17 cellular contexts compared by ENCODE assay signal in genomic region chr7:35389636-35390035, GRCh38.
DNase-seq lines count a peak whose midpoint lies in the region; ATAC-seq lines count a peak whose summit lies in the region.
"Had no signal": no experiment of that assay in that cellular context is flagged by ENCODE, and none has a peak within 500 bp of the region (broad histone marks: within the 10 kb centered on the region; RNA-seq: fewer than 3 reads in every experiment).

No MANE protein-coding gene starts in this region.

- no peak overlapping the region for H3K4me3 Mint-ChIP-seq in central memory CD8-positive, alpha-beta T cell
- H3K4me3 Mint-ChIP-seq in activated T-cell treated with anti-CD3 and anti-CD28 coated beads, Interleukin-2, amount 50 U/mL, for 24 hours: no peak overlapping the region
- H3K4me3 Mint-ChIP-seq: CD14-positive monocyte; CD8-positive, alpha-beta T cell had no signal

- ATAC-seq in central memory CD8-positive, alpha-beta T cell (replicated peaks; ENCODE audit: extremely low read depth, poor library complexity, severe bottlenecking): no peak
- no peak for ATAC-seq in GM19351 (IDR thresholded peaks at IDR 0.05; ENCODE audit: unreplicated experiment)
- ATAC-seq: CD8-positive, alpha-beta T cell had no signal

- H3K9me3 Mint-ChIP-seq in central memory CD8-positive, alpha-beta T cell: no peaks in the 10 kb centered on the region
- H3K9me3 Mint-ChIP-seq in activated T-cell treated with anti-CD3 and anti-CD28 coated beads, Interleukin-2, amount 50 U/mL, for 24 hours: no peaks in the 10 kb centered on the region
- H3K9me3 Mint-ChIP-seq: CD8-positive, alpha-beta T cell; IgD-negative memory B cell had no signal

- peaks cover 9% of the 10 kb centered on the region for H3K27me3 Mint-ChIP-seq in central memory CD8-positive, alpha-beta T cell
- H3K27me3 Mint-ChIP-seq in activated T-cell treated with anti-CD3 and anti-CD28 coated beads, Interleukin-2, amount 50 U/mL, for 24 hours: peaks cover 5% of the 10 kb centered on the region

- H3K27ac Mint-ChIP-seq in central memory CD8-positive, alpha-beta T cell (ENCODE audit: low read depth): peak overlapping the region; percentile 22
- H3K27ac Mint-ChIP-seq in activated T-cell treated with anti-CD3 and anti-CD28 coated beads, Interleukin-2, amount 50 U/mL, for 24 hours: no peak overlapping the region
- H3K27ac Mint-ChIP-seq: CD14-positive monocyte; CD8-positive, alpha-beta T cell; IgD-negative memory B cell had no signal

- DNase-seq in A172 (ENCODE audit: low spot score): peak; percentile 29
- peak; percentile 4 for DNase-seq in HPDE6-E6E7 (ENCODE audit: extremely low spot score)
- peak; percentile 3 for DNase-seq in RKO (ENCODE audit: low spot score)
- DNase-seq in central memory CD8-positive, alpha-beta T cell (ENCODE audit: low spot score in 2 of 2): no peak
- no peak for DNase-seq in activated T-cell treated with anti-CD3 and anti-CD28 coated beads, Interleukin-2, amount 50 U/mL, for 24 hours
- DNase-seq in amygdala (lab: John Stamatoyannopoulos, UW): no peak
- DNase-seq in NCI-H1048 (lab: John Stamatoyannopoulos, UW): no peak
- DNase-seq: 8988T; ACHN; CD8-positive, alpha-beta T cell; COR-L47; DMS53; GF-D8; GM23248 had no signal

- no peaks in the 10 kb centered on the region for H3K36me3 Mint-ChIP-seq in central memory CD8-positive, alpha-beta T cell (ENCODE audit: insufficient read depth)
- no peaks in the 10 kb centered on the region for H3K36me3 Mint-ChIP-seq in activated T-cell treated with anti-CD3 and anti-CD28 coated beads, Interleukin-2, amount 50 U/mL, for 24 hours (ENCODE audit: low read depth)
- H3K36me3 Mint-ChIP-seq: CD14-positive monocyte; CD8-positive, alpha-beta T cell; IgD-negative memory B cell had no signal

- H3K4me1 Mint-ChIP-seq in central memory CD8-positive, alpha-beta T cell: no peaks in the 10 kb centered on the region
- H3K4me1 Mint-ChIP-seq in activated T-cell treated with anti-CD3 and anti-CD28 coated beads, Interleukin-2, amount 50 U/mL, for 24 hours (ENCODE audit: low read depth): no peaks in the 10 kb centered on the region
- H3K4me1 Mint-ChIP-seq: IgD-negative memory B cell had no signal

Comparison
In these comparisons a context has a peak if more than half of its experiments do, and no peak if none do; other contexts are left out.
1. DNase-seq: peak in A172 (single experiment), HPDE6-E6E7 (single experiment) and RKO (single experiment); none in central memory CD8-positive, alpha-beta T cell (0 of 2), activated T-cell treated with anti-CD3 and anti-CD28 coated beads, Interleukin-2, amount 50 U/mL, for 24 hours (single experiment), amygdala (0 of 56) and NCI-H1048 (single experiment).